ENCODE assay signal across 30 cellular contexts in the genomic region with DNA sequence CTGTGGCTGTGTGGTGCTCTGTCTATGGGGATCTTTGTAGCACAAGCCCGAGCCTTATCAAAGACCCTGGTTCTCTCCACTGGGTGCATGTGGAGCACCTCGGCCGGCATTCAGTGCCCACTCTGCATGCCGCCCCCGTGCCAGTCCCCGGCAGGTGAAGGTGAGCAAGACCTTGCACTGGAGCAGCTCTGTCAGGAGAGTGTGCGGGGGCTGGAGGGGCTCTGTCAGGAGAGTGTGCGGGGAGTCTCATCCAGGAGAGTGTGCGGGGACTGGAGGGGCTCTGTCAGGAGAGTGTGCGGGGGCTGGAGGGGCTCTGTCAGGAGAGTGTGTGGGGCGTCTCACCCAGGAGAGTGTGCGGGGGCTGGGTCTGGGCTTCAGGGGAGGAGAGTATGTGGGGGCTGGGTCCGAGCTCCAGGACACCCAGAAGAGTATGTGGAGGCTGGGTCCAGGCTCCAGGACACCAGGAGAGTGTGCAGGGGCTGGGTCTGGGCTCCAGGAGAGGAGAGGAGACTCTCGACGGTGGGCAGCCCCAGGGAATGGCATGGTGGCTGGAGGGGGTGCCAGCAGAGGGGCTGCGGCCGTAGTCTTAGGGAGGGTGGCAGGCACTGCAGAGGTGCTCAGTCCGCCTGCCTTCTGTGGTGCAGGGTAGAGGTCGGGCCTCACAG. TPM values are rescaled to one million over a fixed set of nuclear protein-coding genes. Genes with fewer than 3 reads are reported as not detected.
DNase-seq lines count a peak whose midpoint lies in the region; ATAC-seq and TF ChIP-seq lines count a peak whose summit lies in the region.
"Had no signal": no experiment of that assay in that cellular context is flagged by ENCODE, and none has a peak within 500 bp of the region (broad histone marks: within the 10 kb centered on the region; RNA-seq: fewer than 3 reads in every experiment).

No MANE protein-coding gene starts in this region.

- DNase-seq in Right ventricle myocardium superior: no peak
- DNase-seq in left ventricle myocardium inferior: no peak
- DNase-seq in chondrocyte (ENCODE audit: low spot score): peak; percentile 81
- DNase-seq in memory B cell (ENCODE audit: low spot score in 2 of 2): no peak
- DNase-seq in stimulated activated naive B cell treated with anti-CD40 and anti-IgM and Interleukin-4, amounts not matched to agents 10 μg/mL and 1 μg/mL and 100 μg/mL, for 72 hours: no peak
- no peak for DNase-seq in EL
- DNase-seq in DMS79 treated with DMSO at 0.1 percent for 48 hours (lab: John Stamatoyannopoulos, UW): no peak
- no peak for DNase-seq in DMS53 treated with DMSO at 0.1 percent for 48 hours (lab: John Stamatoyannopoulos, UW; ENCODE audit: unreplicated experiment)
- DNase-seq: 8988T; activated CD4-positive, alpha-beta T cell treated with anti-CD3 and anti-CD28 coated beads for 1 hour; activated CD8-positive, alpha-beta T cell treated with anti-CD3 and anti-CD28 coated beads, Interleukin-2, amount 10 ng/mL, durations not matched to agents 7 days and 5 days; activated effector memory CD4-positive, alpha-beta T cell treated with Interleukin-2 at 50 U/mL for 16 hours; activated naive CD8-positive, alpha-beta T cell treated with anti-CD3 and anti-CD28 coated beads, Interleukin-2, amount 10 ng/mL, durations not matched to agents 7 days and 5 days; CD4-positive, alpha-beta T cell; central memory CD4-positive, alpha-beta T cell; IMR-90; NCI-H1105; NCI-H1930; NCI-H524 treated with DMSO at 0.1 percent for 48 hours; NK-92 treated with Interleukin-12 subunit alpha and Interleukin-12 subunit beta, amount 100 ng/mL, for 24 hours; SJCRH30; stimulated activated CD4-positive, alpha-beta T cell treated with anti-CD3 and anti-CD28 coated beads, Interleukin-15, amount 100 ng/mL, for 24 hours; stimulated activated naive CD8-positive, alpha-beta T cell treated with anti-CD3 and anti-CD28 coated beads, Interleukin-15, Interleukin-2, amounts not matched to agents 100 U/mL and 50 U/mL, for 24 hours; T-helper 1 cell had no signal

- H3K9me3 Mint-ChIP-seq in chondrocyte (ENCODE audit: low read depth) (peaks cover 2% of the 10 kb centered on the region), memory B cell (peaks cover 2% of the 10 kb centered on the region)
- H3K9me3 Mint-ChIP-seq in stimulated activated naive B cell treated with anti-CD40 and anti-IgM and Interleukin-4, amounts not matched to agents 10 μg/mL and 1 μg/mL and 100 μg/mL, for 72 hours: peaks cover 5 to 10% of the 10 kb centered on the region in 2 donors
- H3K9me3 Mint-ChIP-seq: activated naive CD8-positive, alpha-beta T cell treated with anti-CD3 and anti-CD28 coated beads, Interleukin-2, amount 10 ng/mL, durations not matched to agents 7 days and 5 days; CD4-positive, alpha-beta T cell; neural crest cell had no signal

- H3K27me3 Mint-ChIP-seq in chondrocyte (ENCODE audit: low read depth) (no peaks in the 10 kb centered on the region), memory B cell (no peaks in the 10 kb centered on the region)
- H3K27me3 Mint-ChIP-seq in stimulated activated naive B cell treated with anti-CD40 and anti-IgM and Interleukin-4, amounts not matched to agents 10 μg/mL and 1 μg/mL and 100 μg/mL, for 72 hours: no peaks in the 10 kb centered on the region
- H3K27me3 Mint-ChIP-seq: CD4-positive, alpha-beta T cell had no signal

- no peak for TF ChIP-seq CTCF in left ventricle myocardium inferior (IDR thresholded peaks at IDR 0.05; ENCODE audit: borderline replicate concordance)
- TF ChIP-seq CTCF in chondrocyte (IDR thresholded peaks at IDR 0.05): no peak

- H3K36me3 Mint-ChIP-seq in chondrocyte (ENCODE audit: low read depth): peaks cover 3% of the 10 kb centered on the region
- H3K36me3 Mint-ChIP-seq in memory B cell: peaks cover 14% of the 10 kb centered on the region
- peaks cover 21 to 22% of the 10 kb centered on the region in 2 donors for H3K36me3 Mint-ChIP-seq in stimulated activated naive B cell treated with anti-CD40 and anti-IgM and Interleukin-4, amounts not matched to agents 10 μg/mL and 1 μg/mL and 100 μg/mL, for 72 hours

- peaks cover 17% of the 10 kb centered on the region for H3K4me1 Mint-ChIP-seq in chondrocyte (ENCODE audit: low read depth)
- peaks cover 49% of the 10 kb centered on the region for H3K4me1 Mint-ChIP-seq in memory B cell
- H3K4me1 Mint-ChIP-seq in stimulated activated naive B cell treated with anti-CD40 and anti-IgM and Interleukin-4, amounts not matched to agents 10 μg/mL and 1 μg/mL and 100 μg/mL, for 72 hours: peaks cover 9 to 57% of the 10 kb centered on the region in 2 donors

- ATAC-seq in Right ventricle myocardium superior (ENCODE audit: poor library complexity): peak; percentile 14
- no peak for ATAC-seq in memory B cell (ENCODE audit: low read depth)
- no peak for ATAC-seq in stimulated activated naive B cell treated with anti-CD40 and anti-IgM and Interleukin-4, amounts not matched to agents 10 μg/mL and 1 μg/mL and 100 μg/mL, for 72 hours (replicated peaks)
- ATAC-seq: activated CD8-positive, alpha-beta T cell treated with anti-CD3 and anti-CD28 coated beads, Interleukin-2, amount 10 ng/mL, durations not matched to agents 7 days and 5 days; stimulated activated naive CD8-positive, alpha-beta T cell treated with anti-CD3 and anti-CD28 coated beads, Interleukin-15, Interleukin-2, amounts not matched to agents 100 U/mL and 50 U/mL, for 24 hours had no signal

- no peaks in the 10 kb centered on the region for H3K27me3 ChIP-seq in left ventricle myocardium inferior (ENCODE audit: low read depth)
- H3K27me3 ChIP-seq: ascending aorta, left lung, Peyer's patch, right lobe of liver, SJCRH30 had no signal

- no peak overlapping the region for H3K27ac ChIP-seq in left ventricle myocardium inferior (replicated peaks)
- H3K27ac ChIP-seq: GM23248, left lung, Peyer's patch, SJCRH30 had no signal

- intact Hi-C loops in Right ventricle myocardium superior (cut with DNase I): loop anchor here (5.0 kb wide), 2 partner anchors 36 to 121 kb away; no protein-coding TSS in a partner anchor
- intact Hi-C loops in left ventricle myocardium inferior (cut with micrococcal nuclease): no loop called here

- no peaks in the 10 kb centered on the region for H3K36me3 ChIP-seq in left ventricle myocardium inferior
- H3K36me3 ChIP-seq: ascending aorta, left lung, Peyer's patch, right lobe of liver, SJCRH30 had no signal

- no peak overlapping the region for H3K4me3 ChIP-seq in left ventricle myocardium inferior
- H3K4me3 ChIP-seq: GM23248, left lung, Peyer's patch, right lobe of liver, SJCRH30 had no signal

- H3K4me1 ChIP-seq in left ventricle myocardium inferior: peaks cover 68% of the 10 kb centered on the region
- H3K4me1 ChIP-seq: SJCRH30 had no signal

- H3K4me3 Mint-ChIP-seq in chondrocyte (ENCODE audit: unreplicated experiment) (no peak overlapping the region), memory B cell (no peak overlapping the region)
- peak overlapping the region in 1 of 2 donors; percentile 43 for H3K4me3 Mint-ChIP-seq in stimulated activated naive B cell treated with anti-CD40 and anti-IgM and Interleukin-4, amounts not matched to agents 10 μg/mL and 1 μg/mL and 100 μg/mL, for 72 hours
- H3K4me3 Mint-ChIP-seq: activated CD8-positive, alpha-beta T cell treated with anti-CD3 and anti-CD28 coated beads, Interleukin-2, amount 10 ng/mL, durations not matched to agents 7 days and 5 days; activated naive CD8-positive, alpha-beta T cell treated with anti-CD3 and anti-CD28 coated beads, Interleukin-2, amount 10 ng/mL, durations not matched to agents 7 days and 5 days; CD4-positive, alpha-beta T cell; neural crest cell had no signal

- no peak overlapping the region for H3K27ac Mint-ChIP-seq in chondrocyte (ENCODE audit: unreplicated experiment)
- H3K27ac Mint-ChIP-seq in memory B cell: peak overlapping the region; percentile 51
- H3K27ac Mint-ChIP-seq in stimulated activated naive B cell treated with anti-CD40 and anti-IgM and Interleukin-4, amounts not matched to agents 10 μg/mL and 1 μg/mL and 100 μg/mL, for 72 hours: peak overlapping the region; percentile 61
- H3K27ac Mint-ChIP-seq: activated CD8-positive, alpha-beta T cell treated with anti-CD3 and anti-CD28 coated beads, Interleukin-2, amount 10 ng/mL, durations not matched to agents 7 days and 5 days; activated naive CD8-positive, alpha-beta T cell treated with anti-CD3 and anti-CD28 coated beads, Interleukin-2, amount 10 ng/mL, durations not matched to agents 7 days and 5 days; CD4-positive, alpha-beta T cell had no signal

- H3K9me3 ChIP-seq in left ventricle myocardium inferior (replicated peaks): no peaks in the 10 kb centered on the region
- H3K9me3 ChIP-seq: ascending aorta, left lung, Peyer's patch, right lobe of liver, SJCRH30 had no signal

RNA-seq across cellular contexts. Expression of gene INPP5A, which starts 40.8 kb away (rescaled TPM):
- total RNA-seq in Right ventricle myocardium superior (99.1 TPM), left ventricle myocardium inferior (105 TPM), chondrocyte (29.5 to 40.6 TPM (median 40.1 TPM) in 3 replicates)
